ENCODE assay signal across 9 cellular contexts in the genomic region with DNA sequence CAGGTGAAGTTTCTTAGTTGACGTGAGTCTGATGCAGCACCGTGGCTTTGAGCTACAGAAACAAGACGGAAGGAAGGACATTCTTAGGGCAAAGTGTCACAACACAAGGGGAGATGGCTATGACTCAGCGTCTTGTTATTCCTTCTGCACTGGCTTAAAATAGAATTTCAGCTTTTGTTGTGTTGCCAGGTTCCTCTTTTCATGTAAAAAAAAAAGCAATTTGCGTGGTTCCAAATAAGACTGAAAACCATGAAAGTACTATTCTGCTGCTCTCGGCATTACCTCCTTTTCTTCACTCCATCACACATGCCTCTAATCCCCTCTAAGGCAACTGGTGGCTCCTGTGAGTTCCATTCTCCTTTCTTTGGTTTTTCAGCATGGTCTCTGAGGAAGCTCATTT.
DNase-seq lines count a peak whose midpoint lies in the region; ATAC-seq and FAIRE-seq lines count a peak whose summit lies in the region.
"Had no signal": no experiment of that assay in that cellular context is flagged by ENCODE, and none has a peak within 500 bp of the region (broad histone marks: within the 10 kb centered on the region; RNA-seq: fewer than 3 reads in every experiment).

No MANE protein-coding gene starts in this region.

- no peak for FAIRE-seq in HTR-8/SVneo (lab: Jason Lieb, UNC)
- FAIRE-seq: D721Med had no signal

- DNase-seq in HTR-8/SVneo (ENCODE audit: insufficient read length, low spot score), result peak; percentile 73
- peak; percentile 92 for DNase-seq in astrocyte of the hippocampus (ENCODE audit: low read depth, low spot score)
- DNase-seq in left lobe of liver (ENCODE audit: low spot score), result no peak
- no peak for DNase-seq in NCI-H2171 treated with DMSO at 0.1 percent for 48 hours (lab: John Stamatoyannopoulos, UW)
- no peak for DNase-seq in activated naive CD4-positive, alpha-beta T cell treated with Interleukin-2 at 50 U/mL for 16 hours

- no peak overlapping the region for H2AFZ ChIP-seq in ACC112 (ENCODE audit: low read length, unreplicated experiment)

- peak; percentile 9 for ATAC-seq in left lobe of liver
- no peak for ATAC-seq in GM18867 (IDR thresholded peaks at IDR 0.05; ENCODE audit: unreplicated experiment)
- no peak for ATAC-seq in HG02885 (IDR thresholded peaks at IDR 0.05; ENCODE audit: poor library complexity, unreplicated experiment)

- H3K79me2 ChIP-seq in ACC112 (ENCODE audit: control insufficient read depth, insufficient read depth, low read length, unreplicated experiment), result no peaks in the 10 kb centered on the region

- H3K4me1 ChIP-seq in ACC112 (ENCODE audit: control insufficient read depth, insufficient read depth, low read length, unreplicated experiment), result peaks cover 31% of the 10 kb centered on the region

- H3K4me3 ChIP-seq in ACC112 (ENCODE audit: low read depth, low read length), result peak overlapping the region; percentile 13; the same call in 1 of the 2 replicates

- H3K27ac ChIP-seq in ACC112 (ENCODE audit: low read depth, low read length), result peak overlapping the region; percentile 51; the same call in 1 of the 2 replicates

- H3K36me3 ChIP-seq in ACC112 (ENCODE audit: insufficient read depth, low read length), result peaks cover 7% of the 10 kb centered on the region

- no peaks in the 10 kb centered on the region for H3K27me3 ChIP-seq in ACC112 (ENCODE audit: insufficient read depth, low read length)

Comparison
In these comparisons a context has a peak if more than half of its experiments do, and no peak if none do; other contexts are left out.
1. DNase-seq: peak in HTR-8/SVneo (single experiment) and astrocyte of the hippocampus (single experiment); none in left lobe of liver (single experiment), NCI-H2171 treated with DMSO at 0.1 percent for 48 hours (single experiment) and activated naive CD4-positive, alpha-beta T cell treated with Interleukin-2 at 50 U/mL for 16 hours (single experiment).